12 cellular contexts compared by ENCODE assay signal in the genomic region with DNA sequence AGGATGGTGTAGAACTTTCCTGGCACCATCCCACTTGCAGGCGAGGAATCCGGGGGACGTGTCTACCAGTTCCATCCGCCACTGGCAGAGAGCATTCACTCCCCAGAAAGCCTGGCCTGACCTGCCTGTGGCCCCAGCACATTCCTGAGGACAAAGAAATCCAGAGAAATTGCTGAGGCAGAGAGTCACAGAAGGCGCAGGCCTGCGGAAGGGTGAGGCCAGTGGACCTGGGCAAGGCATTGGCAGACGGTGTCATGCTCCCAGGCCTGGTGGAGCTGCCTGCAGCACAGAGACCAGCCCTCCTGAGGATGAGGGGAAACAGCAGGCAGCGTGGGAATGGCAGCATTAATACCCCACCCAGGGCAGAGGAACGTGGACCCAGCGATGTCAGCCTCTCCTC.
DNase-seq lines count a peak whose midpoint lies in the region; ATAC-seq and TF ChIP-seq lines count a peak whose summit lies in the region.
"Had no signal": no experiment of that assay in that cellular context is flagged by ENCODE, and none has a peak within 500 bp of the region (broad histone marks: within the 10 kb centered on the region; RNA-seq: fewer than 3 reads in every experiment).

No MANE protein-coding gene starts in this region.

- H3K4me3 ChIP-seq in brain microvascular endothelial cell (ENCODE audit: low read depth, low read length), result no peak overlapping the region
- no peak overlapping the region for H3K4me3 ChIP-seq in upper lobe of right lung
- H3K4me3 ChIP-seq: suprapubic skin had no signal

- no peaks in the 10 kb centered on the region for H3K9me3 ChIP-seq in upper lobe of right lung
- H3K9me3 ChIP-seq: suprapubic skin had no signal

- no peaks in the 10 kb centered on the region for H3K36me3 ChIP-seq in brain microvascular endothelial cell (replicated peaks)
- no peaks in the 10 kb centered on the region for H3K36me3 ChIP-seq in upper lobe of right lung
- H3K36me3 ChIP-seq: suprapubic skin had no signal

- CTCF ChIA-PET in HEK293T (lab: Yijun Ruan, JAX), result interaction anchor here (0.6 to 1.2 kb wide), 2 partner anchors 12 to 235 kb away, joined by 3 to 4 read pairs; no protein-coding TSS in a partner anchor

- DNase-seq in HK-2 (ENCODE audit: unreplicated experiment), result peak; percentile 69
- peak; percentile 79 for DNase-seq in brain microvascular endothelial cell
- peak; percentile 85 for DNase-seq in left kidney (ENCODE audit: low read depth, low spot score)
- no peak for DNase-seq in upper lobe of right lung
- DNase-seq in HEK293T (ENCODE audit: extremely low spot score), result no peak
- DNase-seq in GF-D8 (lab: John Stamatoyannopoulos, UW), result no peak
- no peak for DNase-seq in cerebellar cortex (ENCODE audit: low spot score)
- DNase-seq: DMS79, NCI-H446 treated with DMSO at 0.1 percent for 48 hours had no signal

- in situ Hi-C loops in brain microvascular endothelial cell (cut with HindIII; ENCODE audit: low pct_ligation_motif_present, low sequenced_read_pairs), result no loop called here

- H3K4me1 ChIP-seq in upper lobe of right lung, result peaks cover 11% of the 10 kb centered on the region

- peak; percentile 57 for ATAC-seq in upper lobe of right lung
- ATAC-seq: activated naive CD4-positive, alpha-beta T cell treated with anti-CD3 and anti-CD28 coated beads, Interleukin-2, amount 50 U/mL, for 72 hours had no signal

- POLR2A ChIA-PET in HEK293T (lab: Yijun Ruan, JAX), result no interaction called here

- TF ChIP-seq CTCF in brain microvascular endothelial cell (IDR thresholded peaks at IDR 0.05; ENCODE audit: low read depth, low read length, missing control alignments), result no peak
- TF ChIP-seq CTCF in upper lobe of right lung (IDR thresholded peaks at IDR 0.05), result no peak

- intact Hi-C loops in upper lobe of right lung (cut with DNase I), result no loop called here

- H3K27me3 ChIP-seq in brain microvascular endothelial cell (replicated peaks) (no peaks in the 10 kb centered on the region), upper lobe of right lung (no peaks in the 10 kb centered on the region)
- H3K27me3 ChIP-seq: suprapubic skin had no signal

- peak overlapping the region; percentile 57 for H3K27ac ChIP-seq in brain microvascular endothelial cell
- H3K27ac ChIP-seq in upper lobe of right lung, result no peak overlapping the region
- H3K27ac ChIP-seq: parathyroid adenoma, suprapubic skin had no signal

TF ChIP-seq in HEK293T, 16 proteins besides CTCF, POLR2A, EP300 and RAD21:
- TF ChIP-seq FOXM1 (IDR thresholded peaks at IDR 0.05; ENCODE audit: borderline replicate concordance) (no peak), SP1 (IDR thresholded peaks at IDR 0.05) (no peak), NFRKB (IDR thresholded peaks at IDR 0.05) (no peak), FOXK2 (IDR thresholded peaks at IDR 0.05) (no peak), CTBP1 (IDR thresholded peaks at IDR 0.05; ENCODE audit: borderline replicate concordance) (no peak), L3MBTL2 (conservative IDR thresholded peaks at IDR 0.05) (no peak), LEF1 (IDR thresholded peaks at IDR 0.05; ENCODE audit: borderline replicate concordance) (no peak), BHLHE40 (IDR thresholded peaks at IDR 0.05; ENCODE audit: borderline replicate concordance) (no peak), ARNT (IDR thresholded peaks at IDR 0.05) (no peak), TARDBP (IDR thresholded peaks at IDR 0.05) (no peak)

Comparison
In these comparisons a context has a peak if more than half of its experiments do, and no peak if none do; other contexts are left out.
1. DNase-seq: peak in HK-2 (single experiment), brain microvascular endothelial cell (single experiment) and left kidney (single experiment); none in upper lobe of right lung (single experiment), HEK293T (single experiment), GF-D8 (single experiment) and cerebellar cortex (single experiment).